ENCODE assay signal across 15 cellular contexts in genomic region chr16:78390070-78390469, GRCh38.
"Had no signal": no experiment of that assay in that cellular context is flagged by ENCODE, and none has a peak within 500 bp of the region (broad histone marks: within the 10 kb centered on the region; RNA-seq: fewer than 3 reads in every experiment).

No MANE protein-coding gene starts in this region.

- H3K27ac ChIP-seq: foreskin keratinocyte, upper lobe of right lung had no signal

- DNase-seq: activated CD4-positive, alpha-beta T cell treated with anti-CD3 and anti-CD28 coated beads, Interleukin-2, amount 50 U/mL, for 48 hours; activated CD4-positive, CD25-positive, alpha-beta regulatory T cell treated with anti-CD3 and anti-CD28 coated beads, Interleukin-2, amount 50 U/mL, for 72 hours; activated gamma-delta T cell; activated T-cell treated with anti-CD3 and anti-CD28 coated beads, Interleukin-2, amount 50 U/mL, for 48 hours; dorsolateral prefrontal cortex; foreskin keratinocyte; mucosa of descending colon; naive thymus-derived CD8-positive, alpha-beta T cell; stimulated activated CD4-positive, alpha-beta T cell treated with anti-CD3 and anti-CD28 coated beads, Interleukin-2, amount 100 ng/mL, for 48 hours; stimulated activated naive CD8-positive, alpha-beta T cell treated with anti-CD3 and anti-CD28 coated beads, Interleukin-15, Interleukin-2, amounts not matched to agents 100 U/mL and 50 U/mL, for 24 hours; upper lobe of right lung had no signal

- H3K36me3 ChIP-seq: esophagus muscularis mucosa, upper lobe of right lung had no signal

- FAIRE-seq: endometrium, keratinocyte had no signal

- H3K27me3 ChIP-seq: dorsolateral prefrontal cortex, esophagus muscularis mucosa, foreskin keratinocyte, upper lobe of right lung had no signal

- H3K4me1 ChIP-seq: foreskin keratinocyte had no signal

- H3K4me3 ChIP-seq: dorsolateral prefrontal cortex, esophagus muscularis mucosa, lung, mucosa of descending colon, upper lobe of right lung had no signal
